11 cellular contexts compared by ENCODE assay signal in genomic region chr9:114889802-114890224, GRCh38. TPM values are rescaled to one million over a fixed set of nuclear protein-coding genes. Genes with fewer than 3 reads are reported as not detected.
A peak's percentile ranks its signal among the peaks of the same experiment; 100 is the strongest.
DNase-seq lines count a peak whose midpoint lies in the region; ATAC-seq, FAIRE-seq and TF ChIP-seq lines count a peak whose summit lies in the region.
"Had no signal": no experiment of that assay in that cellular context is flagged by ENCODE, and none has a peak within 500 bp of the region (broad histone marks: within the 10 kb centered on the region; RNA-seq: fewer than 3 reads in every experiment).

No MANE protein-coding gene starts in this region.

- no peak overlapping the region for H4K8ac ChIP-seq in H1 (ENCODE audit: extremely low read depth, insufficient read depth, low read length)

- peaks cover 0 to 12% (median 6%) of the 10 kb centered on the region in 4 experiments; a peak in 4 of 7 replicates for H3K4me1 ChIP-seq in H1 (replicated peaks in 1 of 4; ENCODE audit: control insufficient read depth in 3 of 4, insufficient read depth in 4 of 4, low read length in 3 of 4)
- H3K4me1 ChIP-seq in foreskin keratinocyte = peaks cover 17% of the 10 kb centered on the region

- no peak for TF ChIP-seq RAD21 in H1 (IDR thresholded peaks at IDR 0.05 in 1 of 2, conservative IDR thresholded peaks at IDR 0.05 in 1 of 2; ENCODE audit: low read depth in 2 of 2, low read length in 2 of 2)

- H3K23me2 ChIP-seq in H1 (ENCODE audit: low read depth, low read length) = no peaks in the 10 kb centered on the region

- no peak for FAIRE-seq in H1 (lab: Jason Lieb, UNC)
- FAIRE-seq: RCC 7860 had no signal

- no peak overlapping the region for H3K4ac ChIP-seq in H1 (replicated peaks; ENCODE audit: insufficient read length, low read depth, low read length)

- H3K27ac ChIP-seq in H1 (ENCODE audit: low read depth, low read length) (no peak overlapping the region), foreskin keratinocyte (no peak overlapping the region)

- H3K4me3 ChIP-seq in H1 (ENCODE audit: extremely low read depth in 1 of 4, insufficient read depth in 2 of 4, low read depth in 3 of 4, low read length in 4 of 4) = no peak overlapping the region

- no peak for TF ChIP-seq CTCF in H1 (IDR thresholded peaks at IDR 0.05; ENCODE audit: control extremely low read depth in 1 of 3, insufficient read depth in 1 of 3, low read depth in 1 of 3, low read length in 3 of 3)
- TF ChIP-seq CTCF in foreskin keratinocyte (conservative IDR thresholded peaks at IDR 0.05) = no peak

- H3K27me3 ChIP-seq in H1 (replicated peaks in 1 of 4; ENCODE audit: control insufficient read depth in 3 of 4, extremely low read depth in 1 of 4, insufficient read depth in 3 of 4, low read length in 3 of 4) (no peaks in the 10 kb centered on the region), foreskin keratinocyte (no peaks in the 10 kb centered on the region)

- H3K79me2 ChIP-seq in H1 (ENCODE audit: control insufficient read depth in 1 of 2, insufficient read depth in 2 of 2, low read length in 2 of 2) = no peaks in the 10 kb centered on the region

- no peaks in the 10 kb centered on the region for H3K36me3 ChIP-seq in H1 (ENCODE audit: control insufficient read depth in 2 of 4, insufficient read depth in 4 of 4, low read length in 3 of 4)

- H3K27ac Mint-ChIP-seq in activated CD4-positive, alpha-beta T cell treated with anti-CD3 and anti-CD28 coated beads, Interleukin-2, amount 10 ng/mL, durations not matched to agents 7 days and 5 days = peak overlapping the region; percentile 34
- H3K27ac Mint-ChIP-seq in stimulated activated naive B cell treated with anti-CD40 and anti-IgM and Interleukin-4, amounts not matched to agents 10 μg/mL and 1 μg/mL and 100 μg/mL, for 72 hours = peak overlapping the region; percentile 88

- H2AFZ ChIP-seq in H1 (ENCODE audit: low read length) = no peak overlapping the region

- H3K9me3 Mint-ChIP-seq in activated CD4-positive, alpha-beta T cell treated with anti-CD3 and anti-CD28 coated beads, Interleukin-2, amount 10 ng/mL, durations not matched to agents 7 days and 5 days = peaks cover 32% of the 10 kb centered on the region
- peaks cover 8 to 17% of the 10 kb centered on the region in 2 donors for H3K9me3 Mint-ChIP-seq in stimulated activated naive B cell treated with anti-CD40 and anti-IgM and Interleukin-4, amounts not matched to agents 10 μg/mL and 1 μg/mL and 100 μg/mL, for 72 hours

- 0 out of 2 replicates have a peak overlapping the region, but pooled peaks have one; percentile 40 for H2BK15ac ChIP-seq in H1 (ENCODE audit: low read length)

- no peak overlapping the region for H3K9ac ChIP-seq in H1 (replicated peaks in 1 of 4; ENCODE audit: extremely low read depth in 1 of 4, low read depth in 3 of 4, low read length in 3 of 4)

- ATAC-seq in stimulated activated naive B cell treated with anti-CD40 and anti-IgM and Interleukin-4, amounts not matched to agents 10 μg/mL and 1 μg/mL and 100 μg/mL, for 72 hours (replicated peaks) = peak; percentile 79 to 81
- ATAC-seq in foreskin keratinocyte = no peak
- ATAC-seq in GM18517 (IDR thresholded peaks at IDR 0.05; ENCODE audit: unreplicated experiment) = no peak

- CTCF ChIA-PET in activated CD4-positive, alpha-beta T cell treated with anti-CD3 and anti-CD28 coated beads, Interleukin-2, amount 10 ng/mL, durations not matched to agents 7 days and 5 days (lab: Charles Lee) = interaction anchor here (0.9 to 1.9 kb wide), 4 partner anchors 8 to 110 kb away, joined by 3 to 5 read pairs (median 4); no protein-coding TSS in a partner anchor
- CTCF ChIA-PET in H1 (lab: Charles Lee; ENCODE audit: partially characterized antibody) = interaction anchor here (0.7 to 3.9 kb wide), 4 partner anchors 9 to 154 kb away, joined by 3 to 18 read pairs (median 4); no protein-coding TSS in a partner anchor

- no peak overlapping the region for H4K5ac ChIP-seq in H1 (ENCODE audit: insufficient read length, low read depth, low read length)

- no peak overlapping the region for H3K56ac ChIP-seq in H1 (replicated peaks; ENCODE audit: insufficient read length, low read depth, low read length)

- DNase-seq in activated CD4-positive, alpha-beta T cell treated with anti-CD3 and anti-CD28 coated beads, Interleukin-2, amount 10 ng/mL, durations not matched to agents 7 days and 5 days = no peak
- no peak for DNase-seq in activated CD4-positive, alpha-beta T cell treated with anti-CD3 and anti-CD28 coated beads, Interleukin-2, amount 50 U/mL, for 4 hours
- peak; percentile 53 for DNase-seq in RPMI8226
- DNase-seq in H1 (ENCODE audit: low read depth in 1 of 2, low spot score in 2 of 2) = no peak
- DNase-seq in stimulated activated naive B cell treated with anti-CD40 and anti-IgM and Interleukin-4, amounts not matched to agents 10 μg/mL and 1 μg/mL and 100 μg/mL, for 72 hours = peak; percentile 68
- DNase-seq in foreskin keratinocyte = no peak
- no peak for DNase-seq in DMS79 treated with DMSO at 0.1 percent for 48 hours (lab: John Stamatoyannopoulos, UW)
- DNase-seq: cerebellar nuclear complex, NCI-H1048 had no signal

- H2AK5ac ChIP-seq in H1 (ENCODE audit: low read depth, low read length) = no peak overlapping the region

- no peak overlapping the region for H3K4me2 ChIP-seq in H1 (ENCODE audit: insufficient read depth in 1 of 2, low read depth in 2 of 2, low read length in 2 of 2)

- H3K79me1 ChIP-seq in H1 (ENCODE audit: low read depth, low read length) = no peaks in the 10 kb centered on the region

- no peak overlapping the region for H4K91ac ChIP-seq in H1 (replicated peaks; ENCODE audit: insufficient read length, low read length)

- no peak overlapping the region for H2BK5ac ChIP-seq in H1 (ENCODE audit: low read depth, low read length)

- no peak for TF ChIP-seq POLR2A in H1 (IDR thresholded peaks at IDR 0.05; ENCODE audit: control extremely low read depth in 1 of 2, low read depth in 2 of 2, low read length in 2 of 2)

- H2BK20ac ChIP-seq in H1 (ENCODE audit: low read length) = 0 out of 2 replicates have a peak overlapping the region, but pooled peaks have one; percentile 63

- no peaks in the 10 kb centered on the region for H3K9me3 ChIP-seq in H1 (ENCODE audit: insufficient read depth in 2 of 2, low read depth in 1 of 2, low read length in 1 of 2)

- WGBS in H1 (ENCODE audit: extremely low coverage in 1 of 2, insufficient coverage in 1 of 2, insufficient read length in 1 of 2, insufficient replicate concordance in 2 of 2, low coverage in 1 of 2, low lambda C conversion rate in 2 of 2, missing lambda C conversion rate in 1 of 2), 2 experiments = 85% methylated on average over 3 of the region's 3 CpGs; no CpG with 5 or more reads in 1 of the 2 experiments

- H3K23ac ChIP-seq in H1 (ENCODE audit: insufficient read length) = no peak overlapping the region

- no peak for TF ChIP-seq EP300 in H1 (IDR thresholded peaks at IDR 0.05; ENCODE audit: borderline replicate concordance in 1 of 2, low read depth in 2 of 2, low read length in 2 of 2)

- no peaks in the 10 kb centered on the region for H4K20me1 ChIP-seq in H1 (replicated peaks in 1 of 2; ENCODE audit: control insufficient read depth in 1 of 2, insufficient read depth in 2 of 2, low read length in 2 of 2)

- H3K36me3 Mint-ChIP-seq in activated CD4-positive, alpha-beta T cell treated with anti-CD3 and anti-CD28 coated beads, Interleukin-2, amount 10 ng/mL, durations not matched to agents 7 days and 5 days (ENCODE audit: low read depth) = peaks cover 49% of the 10 kb centered on the region
- H3K36me3 Mint-ChIP-seq in stimulated activated naive B cell treated with anti-CD40 and anti-IgM and Interleukin-4, amounts not matched to agents 10 μg/mL and 1 μg/mL and 100 μg/mL, for 72 hours = peaks cover 2 to 13% of the 10 kb centered on the region in 2 donors

- H3K14ac ChIP-seq in H1 (ENCODE audit: insufficient read length) = no peak overlapping the region

- no peak overlapping the region for H2BK12ac ChIP-seq in H1 (ENCODE audit: low read depth, low read length)

- no peak overlapping the region for H3K18ac ChIP-seq in H1 (ENCODE audit: extremely low read depth, low read length)

- no peak overlapping the region for H2BK120ac ChIP-seq in H1 (replicated peaks; ENCODE audit: low read depth, low read length)

- H3K4me3 Mint-ChIP-seq in activated CD4-positive, alpha-beta T cell treated with anti-CD3 and anti-CD28 coated beads, Interleukin-2, amount 10 ng/mL, durations not matched to agents 7 days and 5 days = no peak overlapping the region
- H3K4me3 Mint-ChIP-seq in stimulated activated naive B cell treated with anti-CD40 and anti-IgM and Interleukin-4, amounts not matched to agents 10 μg/mL and 1 μg/mL and 100 μg/mL, for 72 hours = no peak overlapping the region

- no peaks in the 10 kb centered on the region for H3K27me3 Mint-ChIP-seq in activated CD4-positive, alpha-beta T cell treated with anti-CD3 and anti-CD28 coated beads, Interleukin-2, amount 10 ng/mL, durations not matched to agents 7 days and 5 days
- no peaks in the 10 kb centered on the region for H3K27me3 Mint-ChIP-seq in stimulated activated naive B cell treated with anti-CD40 and anti-IgM and Interleukin-4, amounts not matched to agents 10 μg/mL and 1 μg/mL and 100 μg/mL, for 72 hours

- H3K4me1 Mint-ChIP-seq in activated CD4-positive, alpha-beta T cell treated with anti-CD3 and anti-CD28 coated beads, Interleukin-2, amount 10 ng/mL, durations not matched to agents 7 days and 5 days = peaks cover 52% of the 10 kb centered on the region
- H3K4me1 Mint-ChIP-seq in stimulated activated naive B cell treated with anti-CD40 and anti-IgM and Interleukin-4, amounts not matched to agents 10 μg/mL and 1 μg/mL and 100 μg/mL, for 72 hours = peaks cover 42 to 53% of the 10 kb centered on the region in 2 donors

- POLR2A ChIA-PET in activated CD4-positive, alpha-beta T cell treated with anti-CD3 and anti-CD28 coated beads, Interleukin-2, amount 10 ng/mL, durations not matched to agents 7 days and 5 days (lab: Charles Lee) = interaction anchor here (0.9 kb wide), 1 partner anchor 9 kb away, joined by 3 read pairs; no protein-coding TSS in a partner anchor
- POLR2A ChIA-PET in H1 (lab: Charles Lee; ENCODE audit: partially characterized antibody) = no interaction called here

TF ChIP-seq in H1, 55 proteins besides CTCF, POLR2A, EP300 and RAD21 (continues in another document):
- no peak for TF ChIP-seq SIN3A (conservative IDR thresholded peaks at IDR 0.05 in 1 of 2, IDR thresholded peaks at IDR 0.05 in 1 of 2; ENCODE audit: low read depth in 1 of 2, low read length in 2 of 2)

RNA-seq across cellular contexts. Expression of gene TNFSF8, which starts 40.6 kb away (rescaled TPM):
- total RNA-seq in activated CD4-positive, alpha-beta T cell treated with anti-CD3 and anti-CD28 coated beads, Interleukin-2, amount 10 ng/mL, durations not matched to agents 7 days and 5 days = 10 to 100 TPM; 76.2 to 88.8 TPM
- not detected in 2 replicates for total RNA-seq in H1 (2021; fragmentation: NEBNext Ultra II Directional; extraction: Animal tissue kit (Norgen Biotek cat#: 25700))
- polyA plus RNA-seq in H1 (2011; rRNA removed) (not detected in 2 replicates), foreskin keratinocyte (not detected in 2 replicates)
- not detected for polyA plus RNA-seq in H1 (2011; cell fraction: cytosol; rRNA removed)
- polyA plus RNA-seq in H1 (2011; cell fraction: nucleus; rRNA removed) = not detected
- polyA plus RNA-seq in H1 (2012, experiment 1 of 2) = not detected in 4 replicates
- polyA plus RNA-seq in H1 (2012, experiment 2 of 2) = not detected
- polyA plus RNA-seq in H1 (2013, experiment 1 of 2) = not detected
- not detected for polyA plus RNA-seq in H1 (2013, experiment 2 of 2)
- polyA minus RNA-seq in H1 (2011; rRNA and poly(A)+ RNA removed) = not detected in 2 replicates
- not detected for polyA minus RNA-seq in H1 (2011; cell fraction: cytosol; rRNA and poly(A)+ RNA removed)
- not detected for polyA minus RNA-seq in H1 (2011; cell fraction: nucleus; rRNA and poly(A)+ RNA removed)
- total RNA-seq in foreskin keratinocyte = not detected in 2 replicates

Comparison
In these comparisons a context has a peak if more than half of its experiments do, and no peak if none do; other contexts are left out.
1. DNase-seq: peak in RPMI8226 (single experiment) and stimulated activated naive B cell treated with anti-CD40 and anti-IgM and Interleukin-4, amounts not matched to agents 10 μg/mL and 1 μg/mL and 100 μg/mL, for 72 hours (single experiment); none in activated CD4-positive, alpha-beta T cell treated with anti-CD3 and anti-CD28 coated beads, Interleukin-2, amount 10 ng/mL, durations not matched to agents 7 days and 5 days (single experiment), activated CD4-positive, alpha-beta T cell treated with anti-CD3 and anti-CD28 coated beads, Interleukin-2, amount 50 U/mL, for 4 hours (0 of 2), H1 (0 of 2), foreskin keratinocyte (0 of 2) and DMS79 treated with DMSO at 0.1 percent for 48 hours (single experiment).
2. ATAC-seq: peak in stimulated activated naive B cell treated with anti-CD40 and anti-IgM and Interleukin-4, amounts not matched to agents 10 μg/mL and 1 μg/mL and 100 μg/mL, for 72 hours (2 of 2); none in foreskin keratinocyte (single experiment) and GM18517 (single experiment).
3. RNA of gene TNFSF8, which starts 40.6 kb away (total RNA-seq): 76.2 to 88.8 TPM in activated CD4-positive, alpha-beta T cell treated with anti-CD3 and anti-CD28 coated beads, Interleukin-2, amount 10 ng/mL, durations not matched to agents 7 days and 5 days; not detected in H1 and not detected in foreskin keratinocyte; every median in the first group is over 10 times any median in the second.